In genomic region chr1:115364776-115365155, GRCh38 we compare ENCODE assay signal across 25 cellular contexts. TPM values are rescaled to one million over a fixed set of nuclear protein-coding genes. Genes with fewer than 3 reads are reported as not detected.
DNase-seq lines count a peak whose midpoint lies in the region; ATAC-seq, FAIRE-seq and TF ChIP-seq lines count a peak whose summit lies in the region.
"Had no signal": no experiment of that assay in that cellular context is flagged by ENCODE, and none has a peak within 500 bp of the region (broad histone marks: within the 10 kb centered on the region; RNA-seq: fewer than 3 reads in every experiment).

No MANE protein-coding gene starts in this region.

- H3K36me3 ChIP-seq in astrocyte (ENCODE audit: insufficient read depth, low read length) (no peaks in the 10 kb centered on the region), right atrium auricular region (no peaks in the 10 kb centered on the region), aorta (ENCODE audit: control insufficient read depth in 1 of 2, insufficient read depth in 2 of 2, low read length in 1 of 2) (no peaks in the 10 kb centered on the region)
- H3K36me3 ChIP-seq: adrenal gland, cardiac muscle cell, right lobe of liver, thyroid gland had no signal

- no peaks in the 10 kb centered on the region for H3K27me3 ChIP-seq in astrocyte (ENCODE audit: insufficient read depth, low read length)
- no peaks in the 10 kb centered on the region for H3K27me3 ChIP-seq in right atrium auricular region
- no peaks in the 10 kb centered on the region for H3K27me3 ChIP-seq in aorta (ENCODE audit: control insufficient read depth in 1 of 2, insufficient read depth in 2 of 2, low read length in 1 of 2)
- H3K27me3 ChIP-seq: adrenal gland, cardiac muscle cell, right lobe of liver, thyroid gland had no signal

- no peak overlapping the region for H2AFZ ChIP-seq in astrocyte (ENCODE audit: low read depth, low read length)

- no peaks in the 10 kb centered on the region for H3K36me3 Mint-ChIP-seq in astrocyte (ENCODE audit: low read depth, unreplicated experiment)

- no peak overlapping the region for H3K27ac ChIP-seq in astrocyte (ENCODE audit: low read depth, low read length)
- peak overlapping the region; percentile 75 for H3K27ac ChIP-seq in right atrium auricular region
- peak overlapping the region in 1 of 2 donors; percentile 13 for H3K27ac ChIP-seq in aorta (ENCODE audit: low read depth in 1 of 2, low read length in 2 of 2)
- H3K27ac ChIP-seq: cardiac muscle cell, thyroid gland had no signal

- peaks cover 5% of the 10 kb centered on the region for H3K27me3 Mint-ChIP-seq in astrocyte (ENCODE audit: low read depth, unreplicated experiment)
- H3K27me3 Mint-ChIP-seq: activated CD4-positive, alpha-beta T cell treated with anti-CD3 and anti-CD28 coated beads, Interleukin-2, amount 10 ng/mL, durations not matched to agents 24 days and 14 days; stimulated activated naive B cell treated with anti-CD40 and anti-IgM and Interleukin-4, amounts not matched to agents 10 μg/mL and 1 μg/mL and 100 μg/mL, for 72 hours had no signal

- H3K4me1 ChIP-seq in astrocyte (ENCODE audit: insufficient read depth, low read length) (peaks cover 4% of the 10 kb centered on the region), right atrium auricular region (peaks cover 0 to 35% of the 10 kb centered on the region in 2 donors), aorta (ENCODE audit: control insufficient read depth in 1 of 2, insufficient read depth in 2 of 2, low read length in 2 of 2) (peaks cover 0 to 4% of the 10 kb centered on the region in 2 donors)
- H3K4me1 ChIP-seq: adrenal gland, right lobe of liver had no signal

- no peak overlapping the region for H3K4me3 Mint-ChIP-seq in astrocyte (ENCODE audit: unreplicated experiment)
- H3K4me3 Mint-ChIP-seq: activated CD4-positive, alpha-beta T cell treated with anti-CD3 and anti-CD28 coated beads, Interleukin-2, amount 10 ng/mL, durations not matched to agents 24 days and 14 days; stimulated activated naive B cell treated with anti-CD40 and anti-IgM and Interleukin-4, amounts not matched to agents 10 μg/mL and 1 μg/mL and 100 μg/mL, for 72 hours; T-helper 17 cell had no signal

- H3K4me1 Mint-ChIP-seq in astrocyte (ENCODE audit: low read depth, unreplicated experiment), result peaks cover 19% of the 10 kb centered on the region
- H3K4me1 Mint-ChIP-seq: activated CD4-positive, alpha-beta T cell treated with anti-CD3 and anti-CD28 coated beads, Interleukin-2, amount 10 ng/mL, durations not matched to agents 24 days and 14 days; stimulated activated naive B cell treated with anti-CD40 and anti-IgM and Interleukin-4, amounts not matched to agents 10 μg/mL and 1 μg/mL and 100 μg/mL, for 72 hours; T-helper 17 cell had no signal

- H3K79me2 ChIP-seq in astrocyte (ENCODE audit: insufficient read depth, low read length), result no peaks in the 10 kb centered on the region

- H3K4me3 ChIP-seq in astrocyte (ENCODE audit: insufficient read depth, low read depth, low read length), result no peak overlapping the region
- no peak overlapping the region for H3K4me3 ChIP-seq in right atrium auricular region
- H3K4me3 ChIP-seq in retinal pigment epithelial cell (ENCODE audit: low read length), result no peak overlapping the region
- H3K4me3 ChIP-seq in aorta (ENCODE audit: low read length in 2 of 2), result no peak overlapping the region
- H3K4me3 ChIP-seq: adrenal gland, cardiac muscle cell, K562, right lobe of liver, thyroid gland had no signal

- TF ChIP-seq CTCF in astrocyte (IDR thresholded peaks at IDR 0.05; ENCODE audit: insufficient read depth, low read depth, low read length) (no peak), right atrium auricular region (IDR thresholded peaks at IDR 0.05) (no peak), retinal pigment epithelial cell (conservative IDR thresholded peaks at IDR 0.05; ENCODE audit: low read depth, low read length) (no peak)

- DNase-seq in astrocyte (ENCODE audit: low read depth), result no peak
- DNase-seq in right atrium auricular region (ENCODE audit: low spot score), result no peak
- DNase-seq in retinal pigment epithelial cell (ENCODE audit: low read depth), result peak; percentile 40
- no peak for DNase-seq in aorta
- no peak for DNase-seq in G401 (ENCODE audit: low spot score)
- DNase-seq in dedifferentiated amniotic fluid mesenchymal stem cell (ENCODE audit: extremely low spot score), result no peak
- no peak for DNase-seq in effector CD8-positive, alpha-beta T cell (lab: John Stamatoyannopoulos, UW)
- DNase-seq: activated CD4-positive, alpha-beta T cell treated with anti-CD3 and anti-CD28 coated beads, Interleukin-2, amount 10 ng/mL, durations not matched to agents 24 days and 14 days; activated CD8-positive, alpha-beta memory T cell treated with anti-CD3 and anti-CD28 coated beads, Interleukin-2, amount 50 U/mL, for 4 hours; adrenal gland; AML-193; erythroblast; NCI-H1694; OCI-M1; right lobe of liver; SIG-M5; stimulated activated CD4-positive, alpha-beta T cell treated with anti-CD3 and anti-CD28 coated beads, Interleukin-1b, Interleukin-23, amount 100 ng/mL, for 48 hours; stimulated activated naive B cell treated with anti-CD40 and anti-IgM and Interleukin-4, amounts not matched to agents 10 μg/mL and 1 μg/mL and 100 μg/mL, for 72 hours; T-helper 17 cell; thyroid gland had no signal

- ATAC-seq in aorta (ENCODE audit: low FRiP score), result peak; percentile 44
- ATAC-seq: K562; left lobe of liver; stimulated activated naive B cell treated with anti-CD40 and anti-IgM and Interleukin-4, amounts not matched to agents 10 μg/mL and 1 μg/mL and 100 μg/mL, for 72 hours; T-helper 17 cell had no signal

- H3K9me3 ChIP-seq in astrocyte (ENCODE audit: insufficient read depth, low read depth, low read length), result no peaks in the 10 kb centered on the region
- no peaks in the 10 kb centered on the region for H3K9me3 ChIP-seq in right atrium auricular region
- no peaks in the 10 kb centered on the region for H3K9me3 ChIP-seq in aorta (ENCODE audit: control insufficient read depth, low read length)
- H3K9me3 ChIP-seq: adrenal gland, right lobe of liver, thyroid gland had no signal

- peaks cover 24% of the 10 kb centered on the region for H3K9me3 Mint-ChIP-seq in astrocyte (ENCODE audit: unreplicated experiment)

- peak overlapping the region; percentile 72 for H3K27ac Mint-ChIP-seq in astrocyte (ENCODE audit: unreplicated experiment)
- H3K27ac Mint-ChIP-seq: activated CD4-positive, alpha-beta T cell treated with anti-CD3 and anti-CD28 coated beads, Interleukin-2, amount 10 ng/mL, durations not matched to agents 24 days and 14 days; stimulated activated naive B cell treated with anti-CD40 and anti-IgM and Interleukin-4, amounts not matched to agents 10 μg/mL and 1 μg/mL and 100 μg/mL, for 72 hours; T-helper 17 cell had no signal

- FAIRE-seq in astrocyte (lab: Jason Lieb, UNC), result no peak
- FAIRE-seq: frontal cortex, H54, K562 had no signal

- in situ Hi-C loops in G401 (cut with HindIII; ENCODE audit: low sequenced_read_pairs), result no loop called here

- 22 to 28% methylated on average over 2 of the region's 2 CpGs for WGBS in aorta, 2 donors

- no peak overlapping the region for H3K9ac ChIP-seq in astrocyte (ENCODE audit: low read length)

- H3K4me2 ChIP-seq in astrocyte (ENCODE audit: low read length), result peak overlapping the region; percentile 9

- H4K20me1 ChIP-seq in astrocyte (ENCODE audit: insufficient read depth, low read length), result no peaks in the 10 kb centered on the region

- intact Hi-C loops in aorta (cut with DNase I), result no loop called here

RNA-seq across cellular contexts. Expression of gene NGF, which starts 26.7 kb away (rescaled TPM):
- total RNA-seq in astrocyte, result 12.5 and 12.9 TPM in 2 replicates
- 10 to 100 TPM in 1 of 2 donors, 1 to 10 TPM in 1; 5.1 to 12.0 TPM for total RNA-seq in right atrium auricular region
- total RNA-seq in aorta, result 10 to 100 TPM; 10.2 to 17.2 TPM
- polyA plus RNA-seq in aorta, result 10 to 100 TPM; 14.0 to 39.7 TPM
- total RNA-seq in G401 (2014; rRNA removed; shearing (Covaris generic)), result 1.4 TPM in 1 of 2 replicates, not detected in the other
- total RNA-seq: activated CD4-positive, alpha-beta T cell treated with anti-CD3 and anti-CD28 coated beads, Interleukin-2, amount 10 ng/mL, durations not matched to agents 24 days and 14 days; K562; T-helper 17 cell had no signal
- polyA plus RNA-seq: cardiac muscle cell, K562 had no signal
